2 cellular contexts compared by ENCODE assay signal in the genomic region with DNA sequence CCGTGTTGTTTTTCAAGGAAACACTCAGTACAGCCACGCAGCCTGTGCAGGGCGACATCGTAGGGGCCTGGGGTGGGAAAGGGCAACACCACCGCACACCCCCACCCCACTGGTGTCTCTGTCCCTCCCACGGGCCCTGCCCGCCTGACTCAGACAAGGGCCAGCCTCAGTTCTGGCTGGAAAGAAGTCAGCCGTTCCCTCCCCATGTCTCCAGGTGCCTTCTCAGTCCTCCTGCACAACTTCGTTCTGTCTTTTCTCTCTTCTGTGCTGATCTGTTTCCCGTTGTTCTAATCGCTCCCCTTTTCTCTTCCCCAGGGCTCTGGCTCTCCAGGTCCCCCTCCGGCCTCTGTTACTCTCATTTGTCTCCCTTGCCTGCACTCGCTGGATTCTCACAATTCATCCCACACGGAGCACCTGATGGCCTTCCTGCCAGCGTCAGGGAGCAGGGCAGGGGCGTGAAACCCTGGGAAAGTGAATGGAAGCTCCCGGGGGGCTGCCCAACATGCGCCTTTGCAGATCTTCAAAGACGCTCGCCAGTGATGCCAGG.
TF ChIP-seq lines count a peak whose summit lies in the region.

No MANE protein-coding gene starts in this region.

TF ChIP-seq in SK-N-SH, 30 proteins besides CTCF, POLR2A, EP300 and RAD21 (continued from another document):
- TF ChIP-seq, protein P1, sequence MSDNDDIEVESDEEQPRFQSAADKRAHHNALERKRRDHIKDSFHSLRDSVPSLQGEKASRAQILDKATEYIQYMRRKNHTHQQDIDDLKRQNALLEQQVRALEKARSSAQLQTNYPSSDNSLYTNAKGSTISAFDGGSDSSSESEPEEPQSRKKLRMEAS (IDR thresholded peaks at IDR 0.05; ENCODE audit: low read depth) = no peak
- no peak for TF ChIP-seq FOXM1 (IDR thresholded peaks at IDR 0.05; ENCODE audit: low read depth)
TF ChIP-seq in SK-N-SH: peak in this region for 0.

TF ChIP-seq in SK-N-SH treated with all-trans-retinoic acid at 6 μM for 48 hours, 23 proteins besides CTCF, POLR2A, EP300 and RAD21 (continued from another document):
- TF ChIP-seq, protein P2, sequence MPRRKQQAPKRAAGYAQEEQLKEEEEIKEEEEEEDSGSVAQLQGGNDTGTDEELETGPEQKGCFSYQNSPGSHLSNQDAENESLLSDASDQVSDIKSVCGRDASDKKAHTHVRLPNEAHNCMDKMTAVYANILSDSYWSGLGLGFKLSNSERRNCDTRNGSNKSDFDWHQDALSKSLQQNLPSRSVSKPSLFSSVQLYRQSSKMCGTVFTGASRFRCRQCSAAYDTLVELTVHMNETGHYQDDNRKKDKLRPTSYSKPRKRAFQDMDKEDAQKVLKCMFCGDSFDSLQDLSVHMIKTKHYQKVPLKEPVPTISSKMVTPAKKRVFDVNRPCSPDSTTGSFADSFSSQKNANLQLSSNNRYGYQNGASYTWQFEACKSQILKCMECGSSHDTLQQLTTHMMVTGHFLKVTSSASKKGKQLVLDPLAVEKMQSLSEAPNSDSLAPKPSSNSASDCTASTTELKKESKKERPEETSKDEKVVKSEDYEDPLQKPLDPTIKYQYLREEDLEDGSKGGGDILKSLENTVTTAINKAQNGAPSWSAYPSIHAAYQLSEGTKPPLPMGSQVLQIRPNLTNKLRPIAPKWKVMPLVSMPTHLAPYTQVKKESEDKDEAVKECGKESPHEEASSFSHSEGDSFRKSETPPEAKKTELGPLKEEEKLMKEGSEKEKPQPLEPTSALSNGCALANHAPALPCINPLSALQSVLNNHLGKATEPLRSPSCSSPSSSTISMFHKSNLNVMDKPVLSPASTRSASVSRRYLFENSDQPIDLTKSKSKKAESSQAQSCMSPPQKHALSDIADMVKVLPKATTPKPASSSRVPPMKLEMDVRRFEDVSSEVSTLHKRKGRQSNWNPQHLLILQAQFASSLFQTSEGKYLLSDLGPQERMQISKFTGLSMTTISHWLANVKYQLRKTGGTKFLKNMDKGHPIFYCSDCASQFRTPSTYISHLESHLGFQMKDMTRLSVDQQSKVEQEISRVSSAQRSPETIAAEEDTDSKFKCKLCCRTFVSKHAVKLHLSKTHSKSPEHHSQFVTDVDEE (CRISPR knock-in tag; IDR thresholded peaks at IDR 0.05) = no peak
- TF ChIP-seq ZNF565 (CRISPR knock-in tag; conservative IDR thresholded peaks at IDR 0.05; ENCODE audit: low read depth) = no peak
- TF ChIP-seq, protein P3, sequence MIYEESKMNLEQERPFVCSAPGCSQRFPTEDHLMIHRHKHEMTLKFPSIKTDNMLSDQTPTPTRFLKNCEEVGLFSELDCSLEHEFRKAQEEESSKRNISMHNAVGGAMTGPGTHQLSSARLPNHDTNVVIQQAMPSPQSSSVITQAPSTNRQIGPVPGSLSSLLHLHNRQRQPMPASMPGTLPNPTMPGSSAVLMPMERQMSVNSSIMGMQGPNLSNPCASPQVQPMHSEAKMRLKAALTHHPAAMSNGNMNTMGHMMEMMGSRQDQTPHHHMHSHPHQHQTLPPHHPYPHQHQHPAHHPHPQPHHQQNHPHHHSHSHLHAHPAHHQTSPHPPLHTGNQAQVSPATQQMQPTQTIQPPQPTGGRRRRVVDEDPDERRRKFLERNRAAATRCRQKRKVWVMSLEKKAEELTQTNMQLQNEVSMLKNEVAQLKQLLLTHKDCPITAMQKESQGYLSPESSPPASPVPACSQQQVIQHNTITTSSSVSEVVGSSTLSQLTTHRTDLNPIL (CRISPR knock-in tag; IDR thresholded peaks at IDR 0.05; ENCODE audit: low read depth) = no peak
- no peak for TF ChIP-seq ZFP30 (CRISPR knock-in tag; IDR thresholded peaks at IDR 0.05)
